ENCODE assay signal across 8 cellular contexts in genomic region chr1:28737245-28738137, GRCh38. TPM values are rescaled to one million over a fixed set of nuclear protein-coding genes. Genes with fewer than 3 reads are reported as not detected.
DNase-seq lines count a peak whose midpoint lies in the region; TF ChIP-seq lines count a peak whose summit lies in the region.

No MANE protein-coding gene starts in this region.

- H3K27me3 ChIP-seq in H7 (ENCODE audit: control insufficient read depth, insufficient read depth, low read length), result no peaks in the 10 kb centered on the region

- peaks cover 17% of the 10 kb centered on the region for H3K36me3 ChIP-seq in H7 (replicated peaks; ENCODE audit: control insufficient read depth, insufficient read depth, low read length)

- peak overlapping the region; percentile 100 for H3K4me3 ChIP-seq in H7 (ENCODE audit: insufficient read depth, low read depth, low read length)

- no peak for TF ChIP-seq CTCF in VCaP (conservative IDR thresholded peaks at IDR 0.05)

- DNase-seq in DMS79 (lab: John Stamatoyannopoulos, UW), result peak; percentile 31
- DNase-seq in H7, result peak; percentile 90
- DNase-seq in NCI-H1105 treated with DMSO at 0.1 percent for 48 hours (lab: John Stamatoyannopoulos, UW), result peak; percentile 81
- DNase-seq in caudate nucleus (lab: John Stamatoyannopoulos, UW), result peak in 12 of 61 donors; percentile 3 to 60 (median 30)
- DNase-seq in kidney tubule cell (ENCODE audit: low spot score), result peak; percentile 67
- peak; percentile 63 to 65 for DNase-seq in stimulated activated CD4-positive, alpha-beta T cell treated with anti-CD3 and anti-CD28 coated beads, Interleukin-2, amount 100 ng/mL, for 24 hours
- no peak for DNase-seq in 8988T

- H3K27ac ChIP-seq in VCaP (peak overlapping the region; percentile 98), caudate nucleus (ENCODE audit: low read depth, low read length) (peak overlapping the region; percentile 76)

RNA-seq across cellular contexts. Expression of gene YTHDF2, which starts 0.8 kb away (rescaled TPM):
- total RNA-seq in H7 (2014; rRNA removed; shearing (Covaris generic)), result 114 and 137 TPM in 2 replicates
